In genomic region chr7:4943297-4943696, GRCh38 we compare ENCODE assay signal across 21 cellular contexts. TPM values are rescaled to one million over a fixed set of nuclear protein-coding genes. Genes with fewer than 3 reads are reported as not detected.
A peak's percentile ranks its signal among the peaks of the same experiment; 100 is the strongest.
DNase-seq lines count a peak whose midpoint lies in the region; ATAC-seq, FAIRE-seq and TF ChIP-seq lines count a peak whose summit lies in the region.
"Had no signal": no experiment of that assay in that cellular context is flagged by ENCODE, and none has a peak within 500 bp of the region (broad histone marks: within the 10 kb centered on the region; RNA-seq: fewer than 3 reads in every experiment).

No MANE protein-coding gene starts in this region.

- H3K14ac ChIP-seq in H1 (ENCODE audit: insufficient read length), result no peak overlapping the region

- H4K20me1 ChIP-seq in H1 (replicated peaks in 1 of 2; ENCODE audit: control insufficient read depth in 1 of 2, insufficient read depth in 2 of 2, low read length in 2 of 2), result peaks cover 0 to 2% of the 10 kb centered on the region in 2 experiments

- no peak overlapping the region for H2BK12ac ChIP-seq in H1 (ENCODE audit: low read depth, low read length)

- no peak for TF ChIP-seq EP300 in A549 (IDR thresholded peaks at IDR 0.05)
- TF ChIP-seq EP300 in H1 (IDR thresholded peaks at IDR 0.05; ENCODE audit: borderline replicate concordance in 1 of 2, low read depth in 2 of 2, low read length in 2 of 2), result no peak

- H4K91ac ChIP-seq in H1 (replicated peaks; ENCODE audit: insufficient read length, low read length), result no peak overlapping the region

- H2AFZ ChIP-seq in H1 (ENCODE audit: low read length), result no peak overlapping the region

- TF ChIP-seq POLR2A in A549 (IDR thresholded peaks at IDR 0.05; ENCODE audit: low read length) (no peak), H1 (IDR thresholded peaks at IDR 0.05; ENCODE audit: control extremely low read depth in 1 of 2, low read depth in 2 of 2, low read length in 2 of 2) (no peak)

- H3K9ac ChIP-seq in H1 (replicated peaks in 1 of 4; ENCODE audit: extremely low read depth in 1 of 4, low read depth in 3 of 4, low read length in 3 of 4), result no peak overlapping the region

- CTCF ChIA-PET in A549 (lab: Yijun Ruan, JAX), result interaction anchor here (0.6 to 1.6 kb wide), 2 partner anchors 31 to 60 kb away, joined by 4 to 6 read pairs; partner anchors contain the start of gene RADIL
- CTCF ChIA-PET in H1 (lab: Charles Lee; ENCODE audit: partially characterized antibody), result interaction anchor here (0.8 to 1.5 kb wide), 4 partner anchors 9 to 60 kb away, joined by 3 to 6 read pairs (median 3); partner anchors contain the start of gene RADIL

- no peak overlapping the region for H2BK15ac ChIP-seq in H1 (ENCODE audit: low read length)

- no peaks in the 10 kb centered on the region for H3K36me3 ChIP-seq in H1 (ENCODE audit: control insufficient read depth in 2 of 4, insufficient read depth in 4 of 4, low read length in 3 of 4)

- H3K18ac ChIP-seq in H1 (ENCODE audit: extremely low read depth, low read length), result no peak overlapping the region

- DNase-seq in A549 (ENCODE audit: low read depth in 1 of 2, low spot score in 1 of 2) (no peak), T-helper 17 cell (no peak), H1 (ENCODE audit: low read depth in 1 of 2, low spot score in 2 of 2) (no peak), urothelium cell line (ENCODE audit: low spot score) (no peak), HPDE6-E6E7 (ENCODE audit: extremely low spot score) (no peak), dedifferentiated amniotic fluid mesenchymal stem cell (ENCODE audit: extremely low spot score) (no peak), DMS53 treated with DMSO at 0.1 percent for 48 hours (lab: John Stamatoyannopoulos, UW; ENCODE audit: unreplicated experiment) (no peak)
- DNase-seq: 8988T; C1 segment of cervical spinal cord; Calu3; CD4-positive, alpha-beta memory T cell; COR-L47; DMS53; DND-41; GOT3; H7; HCEC 1CT had no signal

- H3K27ac Mint-ChIP-seq in T-helper 17 cell, result peak overlapping the region; percentile 14
- H3K27ac Mint-ChIP-seq: CD4-positive, alpha-beta memory T cell had no signal

- no peaks in the 10 kb centered on the region for H3K36me3 Mint-ChIP-seq in T-helper 17 cell (ENCODE audit: low read depth)
- H3K36me3 Mint-ChIP-seq: CD4-positive, alpha-beta memory T cell had no signal

- H3K4me3 Mint-ChIP-seq in T-helper 17 cell, result no peak overlapping the region
- H3K4me3 Mint-ChIP-seq: CD4-positive, alpha-beta memory T cell had no signal

- no peaks in the 10 kb centered on the region for H3K79me1 ChIP-seq in H1 (ENCODE audit: low read depth, low read length)

- 80% methylated on average over 10 of the region's 10 CpGs for WGBS in A549 (ENCODE audit: missing lambda C conversion rate)
- 97% methylated on average over 10 of the region's 10 CpGs; no CpG with 5 or more reads in 1 of the 2 experiments for WGBS in H1 (ENCODE audit: extremely low coverage in 1 of 2, insufficient coverage in 1 of 2, insufficient read length in 1 of 2, insufficient replicate concordance in 2 of 2, low coverage in 1 of 2, low lambda C conversion rate in 2 of 2, missing lambda C conversion rate in 1 of 2), 2 experiments

- H2AK5ac ChIP-seq in H1 (ENCODE audit: low read depth, low read length), result no peak overlapping the region

- no peak overlapping the region for H2BK20ac ChIP-seq in H1 (ENCODE audit: low read length)

- ATAC-seq in A549, result peak in 1 of 2 experiments; percentile 16; a peak in 1 of 6 replicates
- no peak for ATAC-seq in T-helper 17 cell

- H3K27ac ChIP-seq in A549 (no peak overlapping the region), H1 (ENCODE audit: low read depth, low read length) (no peak overlapping the region)

- H3K4ac ChIP-seq in H1 (replicated peaks; ENCODE audit: insufficient read length, low read depth, low read length), result no peak overlapping the region

- POLR2A ChIA-PET in A549 (lab: Yijun Ruan, JAX), result no interaction called here
- POLR2A ChIA-PET in H1 (lab: Charles Lee; ENCODE audit: partially characterized antibody), result interaction anchor here (0.6 kb wide), 1 partner anchor 18 kb away, joined by 3 read pairs; no protein-coding TSS in a partner anchor

- H3K79me2 ChIP-seq in H1 (ENCODE audit: control insufficient read depth in 1 of 2, insufficient read depth in 2 of 2, low read length in 2 of 2), result no peaks in the 10 kb centered on the region

- no peak overlapping the region for H4K5ac ChIP-seq in H1 (ENCODE audit: insufficient read length, low read depth, low read length)

- H3K23ac ChIP-seq in H1 (ENCODE audit: insufficient read length), result no peak overlapping the region

- no peak overlapping the region for H3K4me2 ChIP-seq in A549
- H3K4me2 ChIP-seq in H1 (ENCODE audit: insufficient read depth in 1 of 2, low read depth in 2 of 2, low read length in 2 of 2), result no peak overlapping the region

- TF ChIP-seq CTCF in A549 (IDR thresholded peaks at IDR 0.05) (no peak), H1 (IDR thresholded peaks at IDR 0.05; ENCODE audit: control extremely low read depth in 1 of 3, insufficient read depth in 1 of 3, low read depth in 1 of 3, low read length in 3 of 3) (no peak)

- no peak overlapping the region for H2BK5ac ChIP-seq in H1 (ENCODE audit: low read depth, low read length)

- peaks cover 1% of the 10 kb centered on the region; the same call in 1 of the 3 replicates for H3K9me3 ChIP-seq in A549
- no peaks in the 10 kb centered on the region for H3K9me3 ChIP-seq in T-helper 17 cell (ENCODE audit: control insufficient read depth, low read length, poor library complexity, severe bottlenecking)
- peaks cover 0 to 12% of the 10 kb centered on the region in 2 experiments; a peak in 1 of 4 replicates for H3K9me3 ChIP-seq in H1 (ENCODE audit: insufficient read depth in 2 of 2, low read depth in 1 of 2, low read length in 1 of 2)

- no peaks in the 10 kb centered on the region for H3K27me3 ChIP-seq in H1 (replicated peaks in 1 of 4; ENCODE audit: control insufficient read depth in 3 of 4, extremely low read depth in 1 of 4, insufficient read depth in 3 of 4, low read length in 3 of 4)

- no peak overlapping the region for H3K4me3 ChIP-seq in A549
- H3K4me3 ChIP-seq in H1 (ENCODE audit: extremely low read depth in 1 of 4, insufficient read depth in 2 of 4, low read depth in 3 of 4, low read length in 4 of 4), result no peak overlapping the region

- FAIRE-seq in A549 (lab: Jason Lieb, UNC), result no peak
- FAIRE-seq in H1 (lab: Jason Lieb, UNC), result no peak
- peak; percentile 85 for FAIRE-seq in urothelium cell line (lab: Jason Lieb, UNC)
- FAIRE-seq: G401.6, GM12892 had no signal

- H3K56ac ChIP-seq in H1 (replicated peaks; ENCODE audit: insufficient read length, low read depth, low read length), result no peak overlapping the region

- H3K4me1 ChIP-seq in A549, result no peaks in the 10 kb centered on the region
- no peaks in the 10 kb centered on the region for H3K4me1 ChIP-seq in H1 (replicated peaks in 1 of 4; ENCODE audit: control insufficient read depth in 3 of 4, insufficient read depth in 4 of 4, low read length in 3 of 4)

- no peak overlapping the region for H4K8ac ChIP-seq in H1 (ENCODE audit: extremely low read depth, insufficient read depth, low read length)

- H3K4me1 Mint-ChIP-seq in T-helper 17 cell, result no peaks in the 10 kb centered on the region
- H3K4me1 Mint-ChIP-seq: CD4-positive, alpha-beta memory T cell had no signal

- H3K23me2 ChIP-seq in H1 (ENCODE audit: low read depth, low read length), result no peaks in the 10 kb centered on the region

- peaks cover 25% of the 10 kb centered on the region for H3K27me3 Mint-ChIP-seq in T-helper 17 cell

- TF ChIP-seq RAD21 in A549 (conservative IDR thresholded peaks at IDR 0.05 in 1 of 2, IDR thresholded peaks at IDR 0.05 in 1 of 2) (no peak), H1 (IDR thresholded peaks at IDR 0.05 in 1 of 2, conservative IDR thresholded peaks at IDR 0.05 in 1 of 2; ENCODE audit: low read depth in 2 of 2, low read length in 2 of 2) (no peak)

- no peak overlapping the region for H2BK120ac ChIP-seq in H1 (replicated peaks; ENCODE audit: low read depth, low read length)

TF ChIP-seq in H1, 55 proteins besides CTCF, POLR2A, EP300 and RAD21:
- 0 out of 2 replicates have a peak, but pooled peaks have one; percentile 15 for TF ChIP-seq KDM1A (IDR thresholded peaks at IDR 0.05; ENCODE audit: borderline replicate concordance, low read length)
- TF ChIP-seq TEAD4 (IDR thresholded peaks at IDR 0.05; ENCODE audit: low read depth, low read length), result no peak

RNA-seq across cellular contexts. Expression of gene MMD2, which starts 15.7 kb away (rescaled TPM):
- polyA plus RNA-seq in A549 (2011; rRNA removed) (not detected in 2 replicates), A549 (2017; fragmentation: RNase III; extraction: RNeasy Plus Mini Kit Qiagen cat#74134 plus additional on column Dnase treatment) (not detected in 3 replicates), H1 (2011; rRNA removed) (0.08 and 0.14 TPM in 2 replicates)
- not detected in 2 replicates for polyA plus RNA-seq in A549 (2012; cell fraction: cytosol; rRNA removed)
- 0.04 TPM in 1 of 2 replicates, not detected in the other for polyA plus RNA-seq in A549 (2012; cell fraction: nucleus; rRNA removed)
- not detected in 2 replicates for polyA minus RNA-seq in A549 (2011; rRNA and poly(A)+ RNA removed)
- total RNA-seq in T-helper 17 cell, result not detected
- not detected in 2 replicates for total RNA-seq in H1 (2021; fragmentation: NEBNext Ultra II Directional; extraction: Animal tissue kit (Norgen Biotek cat#: 25700))
- 0.12 TPM for polyA plus RNA-seq in H1 (2011; cell fraction: cytosol; rRNA removed)
- polyA plus RNA-seq in H1 (2011; cell fraction: nucleus; rRNA removed), result 0.39 TPM
- 0.09 to 0.25 TPM (median 0.16 TPM) in 4 replicates for polyA plus RNA-seq in H1 (2012, experiment 1 of 2)
- polyA plus RNA-seq in H1 (2012, experiment 2 of 2), result 0.24 TPM
- 0.08 TPM for polyA plus RNA-seq in H1 (2013, experiment 1 of 2)
- 0.07 TPM for polyA plus RNA-seq in H1 (2013, experiment 2 of 2)
- 0.13 and 0.34 TPM in 2 replicates for polyA minus RNA-seq in H1 (2011; rRNA and poly(A)+ RNA removed)
- polyA minus RNA-seq in H1 (2011; cell fraction: cytosol; rRNA and poly(A)+ RNA removed), result not detected
- not detected for polyA minus RNA-seq in H1 (2011; cell fraction: nucleus; rRNA and poly(A)+ RNA removed)
- total RNA-seq: A673; Calu3; CD4-positive, alpha-beta memory T cell; H7 had no signal
- polyA plus RNA-seq: BJ; CD4-positive, alpha-beta memory T cell had no signal

RNA-seq across cellular contexts. Expression of gene RADIL, which starts 59.8 kb away (rescaled TPM):
- polyA plus RNA-seq in A549 (2011; rRNA removed) (1.0 TPM in 2 replicates), A549 (2017; fragmentation: RNase III; extraction: RNeasy Plus Mini Kit Qiagen cat#74134 plus additional on column Dnase treatment) (1.1 to 1.5 TPM (median 1.1 TPM) in 3 replicates), H1 (2011; rRNA removed) (5.4 and 7.6 TPM in 2 replicates)
- 3.5 and 5.5 TPM in 2 replicates for polyA plus RNA-seq in A549 (2012; cell fraction: cytosol; rRNA removed)
- polyA plus RNA-seq in A549 (2012; cell fraction: nucleus; rRNA removed), result 6.5 and 9.1 TPM in 2 replicates
- polyA minus RNA-seq in A549 (2011; rRNA and poly(A)+ RNA removed), result 1.2 and 2.1 TPM in 2 replicates
- under 1 TPM in 1 of 2 donors, not detected in 1; 0.55 TPM for total RNA-seq in T-helper 17 cell
- total RNA-seq in H1 (2021; fragmentation: NEBNext Ultra II Directional; extraction: Animal tissue kit (Norgen Biotek cat#: 25700)), result 5.0 and 5.4 TPM in 2 replicates
- 5.5 TPM for polyA plus RNA-seq in H1 (2011; cell fraction: cytosol; rRNA removed)
- polyA plus RNA-seq in H1 (2011; cell fraction: nucleus; rRNA removed), result 7.6 TPM
- 3.2 to 5.1 TPM (median 4.1 TPM) in 4 replicates for polyA plus RNA-seq in H1 (2012, experiment 1 of 2)
- polyA plus RNA-seq in H1 (2012, experiment 2 of 2), result 2.9 TPM
- polyA plus RNA-seq in H1 (2013, experiment 1 of 2), result 2.5 TPM
- polyA plus RNA-seq in H1 (2013, experiment 2 of 2), result 2.9 TPM
- 3.6 and 4.1 TPM in 2 replicates for polyA minus RNA-seq in H1 (2011; rRNA and poly(A)+ RNA removed)
- polyA minus RNA-seq in H1 (2011; cell fraction: cytosol; rRNA and poly(A)+ RNA removed), result 5.1 TPM
- 4.3 TPM for polyA minus RNA-seq in H1 (2011; cell fraction: nucleus; rRNA and poly(A)+ RNA removed)
- total RNA-seq: CD4-positive, alpha-beta memory T cell had no signal
- polyA plus RNA-seq: CD4-positive, alpha-beta memory T cell had no signal

Comparison
In these comparisons a context has a peak if more than half of its experiments do, and no peak if none do; other contexts are left out.
1. Of the 18 proteins assayed by ChIP-seq in both H1 and A549: peak only in H1: KDM1A; only in A549: none; in both: none; in neither: 17.